ENCODE assay signal across 18 cellular contexts in genomic region chr3:132325103-132325606, GRCh38. TPM values are rescaled to one million over a fixed set of nuclear protein-coding genes. Genes with fewer than 3 reads are reported as not detected.
DNase-seq lines count a peak whose midpoint lies in the region; ATAC-seq and TF ChIP-seq lines count a peak whose summit lies in the region.
"Had no signal": no experiment of that assay in that cellular context is flagged by ENCODE, and none has a peak within 500 bp of the region (broad histone marks: within the 10 kb centered on the region; RNA-seq: fewer than 3 reads in every experiment).

No MANE protein-coding gene starts in this region.

- H4K8ac ChIP-seq in mesendoderm (ENCODE audit: low read depth, low read length): no peak overlapping the region

- no peaks in the 10 kb centered on the region for H3K27me3 Mint-ChIP-seq in CD14-positive monocyte (ENCODE audit: low read depth in 3 of 3)

- H3K9me3 ChIP-seq in body of pancreas (no peaks in the 10 kb centered on the region), WERI-Rb-1 (ENCODE audit: severe bottlenecking) (no peaks in the 10 kb centered on the region)
- H3K9me3 ChIP-seq: BLaER1 treated with 17β-estradiol and CSF1 and Interleukin-3, amounts not matched to agents 10 nM and 100 nM; vagina had no signal

- H2BK5ac ChIP-seq in mesendoderm (ENCODE audit: low read length): no peak overlapping the region

- H2BK15ac ChIP-seq in mesendoderm (replicated peaks; ENCODE audit: low read depth): no peak overlapping the region

- no peaks in the 10 kb centered on the region for H3K79me1 ChIP-seq in mesendoderm (ENCODE audit: low read length)

- H2AK5ac ChIP-seq in mesendoderm (ENCODE audit: low read length): no peak overlapping the region

- H3K27ac ChIP-seq in body of pancreas (peak overlapping the region in 2 of 4 donors; percentile 47 to 55), caudate nucleus (ENCODE audit: low read depth, low read length) (no peak overlapping the region), mesendoderm (ENCODE audit: low read depth, low read length) (no peak overlapping the region), WERI-Rb-1 (no peak overlapping the region)
- H3K27ac ChIP-seq: BLaER1 treated with 17β-estradiol and CSF1 and Interleukin-3, amounts not matched to agents 10 nM and 100 nM; vagina had no signal

- H3K36me3 ChIP-seq in body of pancreas (replicated peaks in 1 of 2; ENCODE audit: insufficient read depth in 1 of 2, low read depth in 2 of 2) (no peaks in the 10 kb centered on the region), mesendoderm (ENCODE audit: control insufficient read depth, insufficient read depth, low read length) (no peaks in the 10 kb centered on the region), WERI-Rb-1 (no peaks in the 10 kb centered on the region)
- H3K36me3 ChIP-seq: vagina had no signal

- H3K4me2 ChIP-seq in mesendoderm (ENCODE audit: low read length): no peak overlapping the region

- DNase-seq in CD14-positive monocyte (ENCODE audit: low spot score) (no peak), body of pancreas (no peak), omental fat pad (ENCODE audit: low spot score) (no peak), caudate nucleus (lab: John Stamatoyannopoulos, UW) (no peak), mesendoderm (no peak), WERI-Rb-1 (no peak), NCI-H2171 (lab: John Stamatoyannopoulos, UW) (no peak)
- DNase-seq: activated CD4-positive, alpha-beta T cell treated with anti-CD3 and anti-CD28 coated beads for 48 hours; immature natural killer cell; left ventricle myocardium superior; NCI-H526; nucleus accumbens; Right ventricle myocardium superior; T-cell had no signal

- H3K27ac Mint-ChIP-seq in CD14-positive monocyte: peak overlapping the region in 5 of 7 donors; percentile 12 to 67 (median 29)
- H3K27ac Mint-ChIP-seq: brain, immature natural killer cell, T-cell had no signal

- no peak overlapping the region for H2BK120ac ChIP-seq in mesendoderm (ENCODE audit: low read depth, low read length)

- TF ChIP-seq CTCF in CD14-positive monocyte (IDR thresholded peaks at IDR 0.05): no peak
- TF ChIP-seq CTCF in body of pancreas (IDR thresholded peaks at IDR 0.05): no peak
- TF ChIP-seq CTCF in omental fat pad (IDR thresholded peaks at IDR 0.05): no peak
- no peak for TF ChIP-seq CTCF in WERI-Rb-1 (IDR thresholded peaks at IDR 0.05; ENCODE audit: low read depth, low read length)

- H3K4me1 ChIP-seq in body of pancreas (peaks cover 25% of the 10 kb centered on the region), mesendoderm (ENCODE audit: control insufficient read depth, low read depth, low read length) (no peaks in the 10 kb centered on the region)
- H3K4me1 ChIP-seq: vagina had no signal

- no peak overlapping the region for H3K4me3 ChIP-seq in body of pancreas
- H3K4me3 ChIP-seq in mesendoderm (ENCODE audit: low read length): no peak overlapping the region
- no peak overlapping the region for H3K4me3 ChIP-seq in WERI-Rb-1 (ENCODE audit: low read depth, low read length)
- H3K4me3 ChIP-seq: BLaER1 treated with 17β-estradiol and CSF1 and Interleukin-3, amounts not matched to agents 10 nM and 100 nM; vagina had no signal

- H3K4ac ChIP-seq in mesendoderm (ENCODE audit: low read depth, low read length): no peak overlapping the region

- 61 to 81% methylated on average over 4 of the region's 4 CpGs for WGBS in body of pancreas, 2 donors
- no CpG with 5 or more reads among the region's 4 CpGs for WGBS in mesendoderm (ENCODE audit: extremely low coverage, insufficient coverage, low lambda C conversion rate)

- no peak overlapping the region for H3K9ac ChIP-seq in mesendoderm (ENCODE audit: low read length)

- peaks cover 45% of the 10 kb centered on the region for H3K4me1 Mint-ChIP-seq in CD14-positive monocyte
- H3K4me1 Mint-ChIP-seq: brain, immature natural killer cell, T-cell had no signal

- no peak overlapping the region for H4K5ac ChIP-seq in mesendoderm (ENCODE audit: low read length)

- H3K36me3 Mint-ChIP-seq in CD14-positive monocyte: peaks cover 48 to 68% of the 10 kb centered on the region in 2 donors
- H3K36me3 Mint-ChIP-seq: brain, immature natural killer cell, T-cell had no signal

- no peak overlapping the region for H3K23ac ChIP-seq in mesendoderm (ENCODE audit: low read length)

- intact Hi-C loops in CD14-positive monocyte (cut with micrococcal nuclease): no loop called here
- intact Hi-C loops in body of pancreas (cut with DNase I): no loop called here

- TF ChIP-seq POLR2A in body of pancreas (IDR thresholded peaks at IDR 0.05): no peak

- H3K18ac ChIP-seq in mesendoderm (ENCODE audit: low read length): no peak overlapping the region

- no peak overlapping the region for H3K56ac ChIP-seq in mesendoderm (ENCODE audit: low read length)

- H3K9me3 Mint-ChIP-seq in CD14-positive monocyte: no peaks in the 10 kb centered on the region
- H3K9me3 Mint-ChIP-seq: brain, immature natural killer cell, T-cell had no signal

- no peaks in the 10 kb centered on the region for H3K27me3 ChIP-seq in body of pancreas
- no peaks in the 10 kb centered on the region for H3K27me3 ChIP-seq in mesendoderm (ENCODE audit: insufficient read depth, low read length, poor library complexity)
- no peaks in the 10 kb centered on the region for H3K27me3 ChIP-seq in WERI-Rb-1 (ENCODE audit: insufficient read depth, low read depth, severe bottlenecking)
- H3K27me3 ChIP-seq: BLaER1 treated with 17β-estradiol and CSF1 and Interleukin-3, amounts not matched to agents 10 nM and 100 nM; vagina had no signal

- ATAC-seq in GM19324 (IDR thresholded peaks at IDR 0.05; ENCODE audit: low FRiP score, unreplicated experiment): peak; percentile 58
- peak; percentile 45 for ATAC-seq in body of pancreas
- peak; percentile 82 for ATAC-seq in omental fat pad (ENCODE audit: low FRiP score)
- ATAC-seq: left ventricle myocardium superior, T-cell had no signal

- no peak overlapping the region for H3K4me3 Mint-ChIP-seq in CD14-positive monocyte
- H3K4me3 Mint-ChIP-seq: brain, immature natural killer cell, T-cell had no signal

- no peaks in the 10 kb centered on the region for H3K79me2 ChIP-seq in mesendoderm (ENCODE audit: control insufficient read depth, insufficient read depth, low read length)

RNA-seq across cellular contexts. Expression of gene ACP3, which starts 7.9 kb away (rescaled TPM):
- 10 to 100 TPM; 33.9 to 55.6 TPM for polyA plus RNA-seq in CD14-positive monocyte
- 1 to 10 TPM in 1 of 2 donors, under 1 TPM in 1; 0.33 to 1.6 TPM for total RNA-seq in body of pancreas
- 1 to 10 TPM; 2.0 to 4.6 (median 4.2) TPM for total RNA-seq in omental fat pad
- polyA plus RNA-seq in mesendoderm (2013, experiment 1 of 2): 0.67 TPM
- polyA plus RNA-seq in mesendoderm (2013, experiment 2 of 2): 0.59 TPM
- total RNA-seq: T-cell had no signal
